Comparison of ENCODE assay signal across 27 cellular contexts in genomic region chr7:33789871-33790270, GRCh38.
A peak's percentile ranks its signal among the peaks of the same experiment; 100 is the strongest.
DNase-seq lines count a peak whose midpoint lies in the region; ATAC-seq, FAIRE-seq and TF ChIP-seq lines count a peak whose summit lies in the region.
"Had no signal": no experiment of that assay in that cellular context is flagged by ENCODE, and none has a peak within 500 bp of the region (broad histone marks: within the 10 kb centered on the region; RNA-seq: fewer than 3 reads in every experiment).

No MANE protein-coding gene starts in this region.

- H3K27me3 ChIP-seq in BLaER1 treated with 17β-estradiol and CSF1 and Interleukin-3, amounts not matched to agents 10 nM and 100 nM, result no peaks in the 10 kb centered on the region
- H3K27me3 ChIP-seq in HUES6 (ENCODE audit: control insufficient read depth, insufficient read depth, low read length) (no peaks in the 10 kb centered on the region), bronchial epithelial cell (ENCODE audit: control insufficient read depth, insufficient read depth, low read length) (no peaks in the 10 kb centered on the region), PC-3 (ENCODE audit: low read length) (no peaks in the 10 kb centered on the region)
- no peaks in the 10 kb centered on the region for H3K27me3 ChIP-seq in naive thymus-derived CD4-positive, alpha-beta T cell (ENCODE audit: control insufficient read depth in 2 of 2, insufficient read depth in 2 of 2, low read length in 2 of 2)
- H3K27me3 ChIP-seq: stomach, tibial artery had no signal

- no peak overlapping the region for H3K27ac Mint-ChIP-seq in naive thymus-derived CD4-positive, alpha-beta T cell
- H3K27ac Mint-ChIP-seq: activated CD4-positive, alpha-beta memory T cell treated with anti-CD3 and anti-CD28 coated beads for 36 hours; activated naive CD8-positive, alpha-beta T cell treated with anti-CD3 and anti-CD28 coated beads for 36 hours; CD4-positive, alpha-beta T cell; progenitor cell of endocrine pancreas had no signal

- no peak for ATAC-seq in PC-3
- no peak for ATAC-seq in naive thymus-derived CD4-positive, alpha-beta T cell
- ATAC-seq: activated CD4-positive, CD25-positive, alpha-beta regulatory T cell treated with anti-CD3 and anti-CD28 coated beads, Interleukin-2, amount 50 U/mL, for 24 hours had no signal

- H3K4me3 ChIP-seq in BLaER1 treated with 17β-estradiol and CSF1 and Interleukin-3, amounts not matched to agents 10 nM and 100 nM, result no peak overlapping the region
- no peak overlapping the region for H3K4me3 ChIP-seq in HUES6 (ENCODE audit: low read depth, low read length)
- H3K4me3 ChIP-seq in bronchial epithelial cell (ENCODE audit: low read depth, low read length), result no peak overlapping the region
- H3K4me3 ChIP-seq in PC-3 (ENCODE audit: low read length), result no peak overlapping the region
- no peak overlapping the region for H3K4me3 ChIP-seq in naive thymus-derived CD4-positive, alpha-beta T cell (ENCODE audit: low read length)
- H3K4me3 ChIP-seq: stomach, tibial artery had no signal

- peak overlapping the region; percentile 9 to 59 (median 32); a peak in 15 of 22 replicates for H3K4me2 ChIP-seq in BLaER1 treated with 17β-estradiol and CSF1 and Interleukin-3, amounts not matched to agents 10 nM and 100 nM
- H3K4me2 ChIP-seq in PC-3 (ENCODE audit: low read length), result no peak overlapping the region

- H3K9me3 Mint-ChIP-seq in naive thymus-derived CD4-positive, alpha-beta T cell, result no peaks in the 10 kb centered on the region
- H3K9me3 Mint-ChIP-seq: activated CD4-positive, alpha-beta memory T cell treated with anti-CD3 and anti-CD28 coated beads for 36 hours; activated naive CD8-positive, alpha-beta T cell treated with anti-CD3 and anti-CD28 coated beads for 36 hours; CD4-positive, alpha-beta T cell had no signal

- H3K36me3 Mint-ChIP-seq in naive thymus-derived CD4-positive, alpha-beta T cell, result peaks cover 0 to 4% (median 0%) of the 10 kb centered on the region in 5 donors
- H3K36me3 Mint-ChIP-seq: activated CD4-positive, alpha-beta memory T cell treated with anti-CD3 and anti-CD28 coated beads for 36 hours; activated naive CD8-positive, alpha-beta T cell treated with anti-CD3 and anti-CD28 coated beads for 36 hours had no signal

- H3K36me3 ChIP-seq in BLaER1 treated with 17β-estradiol and CSF1 and Interleukin-3, amounts not matched to agents 10 nM and 100 nM, result no peaks in the 10 kb centered on the region
- H3K36me3 ChIP-seq in HUES6 (ENCODE audit: control insufficient read depth, insufficient read depth, low read length) (no peaks in the 10 kb centered on the region), bronchial epithelial cell (ENCODE audit: control insufficient read depth, insufficient read depth, low read length) (no peaks in the 10 kb centered on the region), PC-3 (ENCODE audit: low read depth, low read length) (no peaks in the 10 kb centered on the region)
- H3K36me3 ChIP-seq in naive thymus-derived CD4-positive, alpha-beta T cell (ENCODE audit: control insufficient read depth in 2 of 3, insufficient read depth in 3 of 3, low read length in 3 of 3), result no peaks in the 10 kb centered on the region
- H3K36me3 ChIP-seq: stomach, tibial artery had no signal

- peaks cover 5 to 14% (median 10%) of the 10 kb centered on the region in 10 experiments; a peak in 16 of 20 replicates for H3K4me1 ChIP-seq in BLaER1 treated with 17β-estradiol and CSF1 and Interleukin-3, amounts not matched to agents 10 nM and 100 nM
- H3K4me1 ChIP-seq in HUES6 (ENCODE audit: control insufficient read depth, insufficient read depth, low read length), result peaks cover 18% of the 10 kb centered on the region
- H3K4me1 ChIP-seq in PC-3 (ENCODE audit: insufficient read depth, low read length), result no peaks in the 10 kb centered on the region
- H3K4me1 ChIP-seq in naive thymus-derived CD4-positive, alpha-beta T cell (ENCODE audit: control insufficient read depth in 2 of 2, insufficient read depth in 2 of 2, low read length in 2 of 2), result no peaks in the 10 kb centered on the region
- H3K4me1 ChIP-seq: stomach had no signal

- no peak for FAIRE-seq in bronchial epithelial cell (lab: Jason Lieb, UNC)
- no peak for FAIRE-seq in GM19239 (lab: Jason Lieb, UNC)
- FAIRE-seq: TTC549 had no signal

- intact Hi-C loops in PC-3 (cut with micrococcal nuclease), result no loop called here
- intact Hi-C loops in naive thymus-derived CD4-positive, alpha-beta T cell (cut with micrococcal nuclease), result no loop called here

- peak overlapping the region in 2 of 11 experiments; percentile 12 to 32; a peak in 1 of 22 replicates for H3K27ac ChIP-seq in BLaER1 treated with 17β-estradiol and CSF1 and Interleukin-3, amounts not matched to agents 10 nM and 100 nM
- peak overlapping the region; percentile 7; the same call in 1 of the 2 replicates for H3K27ac ChIP-seq in HUES6 (ENCODE audit: low read depth, low read length)
- H3K27ac ChIP-seq in PC-3 (ENCODE audit: low read length), result no peak overlapping the region
- no peak overlapping the region for H3K27ac ChIP-seq in naive thymus-derived CD4-positive, alpha-beta T cell (ENCODE audit: low read depth, low read length)
- H3K27ac ChIP-seq: HL-60, stomach, tibial artery had no signal

- H3F3A ChIP-seq in PC-3 (ENCODE audit: low read length, unreplicated experiment), result no peaks in the 10 kb centered on the region

- H3K9me3 ChIP-seq in BLaER1 treated with 17β-estradiol and CSF1 and Interleukin-3, amounts not matched to agents 10 nM and 100 nM (replicated peaks in 1 of 11), result no peaks in the 10 kb centered on the region
- H3K9me3 ChIP-seq in HUES6 (ENCODE audit: control insufficient read depth, insufficient read depth, low read depth, low read length) (no peaks in the 10 kb centered on the region), PC-3 (ENCODE audit: low read length) (no peaks in the 10 kb centered on the region)
- H3K9me3 ChIP-seq in naive thymus-derived CD4-positive, alpha-beta T cell (ENCODE audit: control insufficient read depth in 2 of 3, low read length in 3 of 3), result no peaks in the 10 kb centered on the region
- H3K9me3 ChIP-seq: stomach, tibial artery had no signal

- POLR2A ChIA-PET in PC-3 (lab: Charles Lee; ENCODE audit: unreplicated experiment), result no interaction called here
- POLR2A ChIA-PET in naive thymus-derived CD4-positive, alpha-beta T cell (lab: Charles Lee), result no interaction called here

- H3K79me2 ChIP-seq in PC-3 (ENCODE audit: low read length), result no peaks in the 10 kb centered on the region

- no peak overlapping the region for H3K4me3 Mint-ChIP-seq in naive thymus-derived CD4-positive, alpha-beta T cell
- H3K4me3 Mint-ChIP-seq: activated CD4-positive, alpha-beta memory T cell treated with anti-CD3 and anti-CD28 coated beads for 36 hours; activated naive CD8-positive, alpha-beta T cell treated with anti-CD3 and anti-CD28 coated beads for 36 hours; CD4-positive, alpha-beta T cell had no signal

- no peaks in the 10 kb centered on the region for H3K27me3 Mint-ChIP-seq in naive thymus-derived CD4-positive, alpha-beta T cell
- H3K27me3 Mint-ChIP-seq: activated CD4-positive, alpha-beta memory T cell treated with anti-CD3 and anti-CD28 coated beads for 36 hours; activated naive CD8-positive, alpha-beta T cell treated with anti-CD3 and anti-CD28 coated beads for 36 hours; CD4-positive, alpha-beta T cell had no signal

- H2AFZ ChIP-seq in PC-3 (ENCODE audit: low read length), result no peak overlapping the region

- peak; percentile 48 for DNase-seq in bronchial epithelial cell (ENCODE audit: low read depth)
- DNase-seq in lung microvascular endothelial cell (ENCODE audit: low read depth in 2 of 2), result peak; percentile 31 to 62
- no peak for DNase-seq in NCI-H2171 (lab: John Stamatoyannopoulos, UW)
- no peak for DNase-seq in GM19239 (ENCODE audit: insufficient read length, low spot score)
- DNase-seq in PC-3, result no peak
- no peak for DNase-seq in naive thymus-derived CD4-positive, alpha-beta T cell
- DNase-seq: activated CD4-positive, alpha-beta memory T cell treated with anti-CD3 and anti-CD28 coated beads for 36 hours; activated effector memory CD4-positive, alpha-beta T cell treated with Interleukin-2 at 50 U/mL for 16 hours; activated naive CD8-positive, alpha-beta T cell treated with anti-CD3 and anti-CD28 coated beads for 36 hours; CD4-positive, alpha-beta T cell; DMS53; effector CD4-positive, alpha-beta T cell; erythroblast; foreskin melanocyte; H7; hippocampal formation; left ventricle myocardium superior; NCI-H774; stimulated activated CD4-positive, alpha-beta T cell treated with anti-CD3 and anti-CD28 coated beads, Interleukin-15, amount 100 ng/mL, for 24 hours; stomach; tibial artery had no signal

- CTCF ChIA-PET in PC-3 (lab: Charles Lee), result no interaction called here
- CTCF ChIA-PET in naive thymus-derived CD4-positive, alpha-beta T cell (lab: Charles Lee), result no interaction called here

- H4K20me1 ChIP-seq in BLaER1 treated with 17β-estradiol and CSF1 and Interleukin-3, amounts not matched to agents 10 nM and 100 nM, result no peaks in the 10 kb centered on the region
- H4K20me1 ChIP-seq in PC-3 (ENCODE audit: low read length), result no peaks in the 10 kb centered on the region

- no TSS peak for BruUV-seq in PC-3 (replicated peaks; lab: Mats Ljungman, UMichigan)

- no peaks in the 10 kb centered on the region for H3K9me2 ChIP-seq in PC-3 (replicated peaks; ENCODE audit: low read length)

- no peak overlapping the region for H3K9ac ChIP-seq in BLaER1 treated with 17β-estradiol and CSF1 and Interleukin-3, amounts not matched to agents 10 nM and 100 nM
- H3K9ac ChIP-seq in HUES6 (ENCODE audit: low read length), result no peak overlapping the region
- no peak overlapping the region for H3K9ac ChIP-seq in PC-3 (ENCODE audit: low read length)

- no peaks in the 10 kb centered on the region for H3K4me1 Mint-ChIP-seq in naive thymus-derived CD4-positive, alpha-beta T cell

- TF ChIP-seq CTCF in bronchial epithelial cell (IDR thresholded peaks at IDR 0.05; ENCODE audit: insufficient read depth, low read length, severe bottlenecking) (no peak), PC-3 (conservative IDR thresholded peaks at IDR 0.05; ENCODE audit: low read depth, low read length) (no peak)

Comparison
In these comparisons a context has a peak if more than half of its experiments do, and no peak if none do; other contexts are left out.
1. DNase-seq: peak in bronchial epithelial cell (single experiment) and lung microvascular endothelial cell (2 of 2); none in NCI-H2171 (single experiment), GM19239 (single experiment), PC-3 (single experiment) and naive thymus-derived CD4-positive, alpha-beta T cell (0 of 9).